ENCODE assay signal across 8 cellular contexts in genomic region chr7:129434172-129434845, GRCh38. TPM values are rescaled to one million over a fixed set of nuclear protein-coding genes. Genes with fewer than 3 reads are reported as not detected.
DNase-seq lines count a peak whose midpoint lies in the region; ATAC-seq and FAIRE-seq lines count a peak whose summit lies in the region.

Gene STRIP2, plus strand, starts transcription at chr7:129434432. Its CDS starts 41 bp downstream, at chr7:129434473.

- no peaks in the 10 kb centered on the region for H3K9me3 ChIP-seq in BLaER1

- H3K36me3 ChIP-seq in BLaER1 = no peaks in the 10 kb centered on the region

- H3K4me2 ChIP-seq in BLaER1 = peak within 1 kb of the TSS; percentile 100

- peaks cover 43% of the 10 kb centered on the region for H3K27me3 ChIP-seq in BLaER1

- peak; percentile 88 for DNase-seq in GM19239 (ENCODE audit: insufficient read length, low spot score)
- DNase-seq in NCI-H460 (ENCODE audit: extremely low read depth, low read depth) = peak; percentile 75
- DNase-seq in activated CD4-positive, alpha-beta T cell treated with anti-CD3 and anti-CD28 coated beads for 1 hour = peak; percentile 79
- DNase-seq in cerebellum (ENCODE audit: low spot score) = peak; percentile 96
- peak; percentile 88 for DNase-seq in kidney tubule cell (ENCODE audit: low spot score)
- DNase-seq in stimulated activated CD4-positive, alpha-beta T cell treated with anti-CD3 and anti-CD28 coated beads, Interleukin-1b, Interleukin-23, amount 100 ng/mL, for 24 hours (ENCODE audit: low read depth in 4 of 4, low spot score in 1 of 4) = peak; percentile 86 to 96 (median 90)

- H4K20me1 ChIP-seq in BLaER1 = peaks cover 5% of the 10 kb centered on the region; the same call in 1 of the 2 replicates

- ATAC-seq in HG03439 (IDR thresholded peaks at IDR 0.05; ENCODE audit: unreplicated experiment) = peak; percentile 93

- H3K27ac ChIP-seq in BLaER1 = peak within 1 kb of the TSS; percentile 19; the same call in 1 of the 2 replicates

- peak within 1 kb of the TSS; percentile 78 for H3K4me3 ChIP-seq in BLaER1

- H3K9ac ChIP-seq in BLaER1 = peak within 1 kb of the TSS; percentile 77

- peak; percentile 86 for FAIRE-seq in GM19239 (lab: Jason Lieb, UNC)

- peaks cover 12% of the 10 kb centered on the region for H3K4me1 ChIP-seq in BLaER1

RNA-seq across cellular contexts. Expression of gene STRIP2, which starts in this region (rescaled TPM):
- 1.0 and 1.7 TPM in 2 replicates for total RNA-seq in NCI-H460 (2014; rRNA removed; shearing (Covaris generic))
- polyA plus RNA-seq in NCI-H460 (2014; cell fraction: nucleus; rRNA removed) = 14.2 and 18.3 TPM in 2 replicates
- total RNA-seq in cerebellum = 4.9 TPM

Comparison
In these comparisons a context has a peak if more than half of its experiments do, and no peak if none do; other contexts are left out.
1. Peak in every context shown above with its lines: DNase-seq, ATAC-seq, H3K4me3 ChIP-seq and H3K27ac ChIP-seq.